ENCODE assay signal across 12 cellular contexts in genomic region chr17:81482673-81483072, GRCh38. TPM values are rescaled to one million over a fixed set of nuclear protein-coding genes. Genes with fewer than 3 reads are reported as not detected.
DNase-seq lines count a peak whose midpoint lies in the region; ATAC-seq and TF ChIP-seq lines count a peak whose summit lies in the region.
"Had no signal": no experiment of that assay in that cellular context is flagged by ENCODE, and none has a peak within 500 bp of the region (broad histone marks: within the 10 kb centered on the region; RNA-seq: fewer than 3 reads in every experiment).

No MANE protein-coding gene starts in this region.

- no peaks in the 10 kb centered on the region for H3F3A ChIP-seq in GM23338 (replicated peaks; ENCODE audit: low read depth)

- no peak overlapping the region for H2AFZ ChIP-seq in GM23338

- no peak for DNase-seq in GM23338 (ENCODE audit: low spot score)
- DNase-seq in WTC11 (ENCODE audit: low spot score), result no peak
- DNase-seq in natural killer cell treated with Interleukin-12 subunit alpha and Interleukin-12 subunit beta and Interleukin-15 and Interleukin-18, amount 100 ng/mL, for 72 hours (ENCODE audit: low spot score), result no peak
- no peak for DNase-seq in activated CD4-positive, alpha-beta memory T cell treated with anti-CD3 and anti-CD28 coated beads for 36 hours
- no peak for DNase-seq in T-helper 1 cell
- no peak for DNase-seq in activated CD4-positive, alpha-beta T cell treated with anti-CD3 and anti-CD28 coated beads for 48 hours
- DNase-seq: activated CD8-positive, alpha-beta memory T cell treated with anti-CD3 and anti-CD28 coated beads, Interleukin-2, amount 50 U/mL, for 4 hours; amniotic stem cell had no signal

- peak overlapping the region; percentile 67 for H3K4me3 ChIP-seq in BLaER1
- no peak overlapping the region for H3K4me3 ChIP-seq in GM23338

- H3K4me2 ChIP-seq in BLaER1 (peak overlapping the region; percentile 96), GM23338 (no peak overlapping the region)

- POLR2A ChIA-PET in WTC11 (lab: Charles Lee), result no interaction called here
- POLR2A ChIA-PET in activated CD4-positive, alpha-beta memory T cell treated with anti-CD3 and anti-CD28 coated beads for 36 hours (lab: Charles Lee), result no interaction called here

- H3K27ac ChIP-seq in BLaER1, result peak overlapping the region; percentile 99
- H3K27ac ChIP-seq in GM23338 (ENCODE audit: low read depth), result no peak overlapping the region

- H3K27me3 ChIP-seq in BLaER1 (no peaks in the 10 kb centered on the region), GM23338 (ENCODE audit: insufficient read depth) (peaks cover 63% of the 10 kb centered on the region)

- TF ChIP-seq CTCF in GM23338 (conservative IDR thresholded peaks at IDR 0.05; ENCODE audit: low read depth in 2 of 2) (no peak), WTC11 (IDR thresholded peaks at IDR 0.05) (no peak)

- ATAC-seq in GM23338, result no peak
- no peak for ATAC-seq in WTC11
- ATAC-seq in natural killer cell treated with Interleukin-12 subunit alpha and Interleukin-12 subunit beta and Interleukin-15 and Interleukin-18, amount 100 ng/mL, for 72 hours, result no peak
- ATAC-seq in GM21515 (IDR thresholded peaks at IDR 0.05; ENCODE audit: unreplicated experiment), result no peak

- H3K36me3 Mint-ChIP-seq in GM23338 (ENCODE audit: low read depth) (no peaks in the 10 kb centered on the region; the same call in 2 of the 3 replicates), WTC11 (no peaks in the 10 kb centered on the region)
- H3K36me3 Mint-ChIP-seq in natural killer cell treated with Interleukin-12 subunit alpha and Interleukin-12 subunit beta and Interleukin-15 and Interleukin-18, amount 100 ng/mL, for 72 hours, result no peaks in the 10 kb centered on the region
- no peaks in the 10 kb centered on the region for H3K36me3 Mint-ChIP-seq in activated CD4-positive, alpha-beta memory T cell treated with anti-CD3 and anti-CD28 coated beads for 36 hours
- H3K36me3 Mint-ChIP-seq: immature natural killer cell had no signal

- H4K20me1 ChIP-seq in BLaER1 (no peaks in the 10 kb centered on the region), GM23338 (replicated peaks; ENCODE audit: insufficient read depth) (no peaks in the 10 kb centered on the region)

- H3K4me1 ChIP-seq in BLaER1 (peaks cover 92% of the 10 kb centered on the region), GM23338 (ENCODE audit: insufficient read depth) (no peaks in the 10 kb centered on the region; the same call in 1 of the 2 replicates)

- CTCF ChIA-PET in WTC11 (lab: Charles Lee), result interaction anchor here (0.9 to 2.6 kb wide), 6 partner anchors 31 to 228 kb away, joined by 3 to 25 read pairs (median 10); no protein-coding TSS in a partner anchor
- CTCF ChIA-PET in activated CD4-positive, alpha-beta memory T cell treated with anti-CD3 and anti-CD28 coated beads for 36 hours (lab: Charles Lee), result interaction anchor here (1.5 to 3.7 kb wide), 3 partner anchors 53 to 230 kb away, joined by 4 to 58 read pairs (median 5); no protein-coding TSS in a partner anchor

- peak overlapping the region; percentile 82 for H3K9ac ChIP-seq in BLaER1

- H3K27ac Mint-ChIP-seq in GM23338, result no peak overlapping the region
- H3K27ac Mint-ChIP-seq in WTC11, result no peak overlapping the region
- H3K27ac Mint-ChIP-seq in natural killer cell treated with Interleukin-12 subunit alpha and Interleukin-12 subunit beta and Interleukin-15 and Interleukin-18, amount 100 ng/mL, for 72 hours, result no peak overlapping the region
- no peak overlapping the region for H3K27ac Mint-ChIP-seq in activated CD4-positive, alpha-beta memory T cell treated with anti-CD3 and anti-CD28 coated beads for 36 hours
- H3K27ac Mint-ChIP-seq: dendritic cell treated with granulocyte-macrophage colony-stimulating factor and Interleukin-4, amounts not matched to agents 40 ng/mL and 50 ng/mL, for 4 days had no signal

- H3K9me3 Mint-ChIP-seq in GM23338, result peaks cover 3% of the 10 kb centered on the region; the same call in 1 of the 3 replicates
- no peaks in the 10 kb centered on the region for H3K9me3 Mint-ChIP-seq in WTC11
- no peaks in the 10 kb centered on the region for H3K9me3 Mint-ChIP-seq in natural killer cell treated with Interleukin-12 subunit alpha and Interleukin-12 subunit beta and Interleukin-15 and Interleukin-18, amount 100 ng/mL, for 72 hours
- H3K9me3 Mint-ChIP-seq in activated CD4-positive, alpha-beta memory T cell treated with anti-CD3 and anti-CD28 coated beads for 36 hours, result no peaks in the 10 kb centered on the region
- H3K9me3 Mint-ChIP-seq: dendritic cell treated with granulocyte-macrophage colony-stimulating factor and Interleukin-4, amounts not matched to agents 40 ng/mL and 50 ng/mL, for 4 days; immature natural killer cell had no signal

- H3K9me2 ChIP-seq in GM23338 (ENCODE audit: insufficient read depth), result no peaks in the 10 kb centered on the region

- H3K27me3 Mint-ChIP-seq in GM23338 (ENCODE audit: insufficient read depth, low read depth, poor library complexity) (peaks cover 53% of the 10 kb centered on the region), WTC11 (ENCODE audit: low read depth) (peaks cover 72% of the 10 kb centered on the region)
- peaks cover 14 to 18% of the 10 kb centered on the region in 2 donors for H3K27me3 Mint-ChIP-seq in natural killer cell treated with Interleukin-12 subunit alpha and Interleukin-12 subunit beta and Interleukin-15 and Interleukin-18, amount 100 ng/mL, for 72 hours
- H3K27me3 Mint-ChIP-seq in activated CD4-positive, alpha-beta memory T cell treated with anti-CD3 and anti-CD28 coated beads for 36 hours, result peaks cover 31% of the 10 kb centered on the region

- H3K4me1 Mint-ChIP-seq in GM23338 (peaks cover 2% of the 10 kb centered on the region; the same call in 1 of the 3 replicates), WTC11 (peaks cover 7% of the 10 kb centered on the region; the same call in 1 of the 2 replicates)
- H3K4me1 Mint-ChIP-seq in natural killer cell treated with Interleukin-12 subunit alpha and Interleukin-12 subunit beta and Interleukin-15 and Interleukin-18, amount 100 ng/mL, for 72 hours (ENCODE audit: low read depth in 2 of 2), result peaks cover 0 to 12% of the 10 kb centered on the region in 2 donors
- peaks cover 11% of the 10 kb centered on the region for H3K4me1 Mint-ChIP-seq in activated CD4-positive, alpha-beta memory T cell treated with anti-CD3 and anti-CD28 coated beads for 36 hours (ENCODE audit: low read depth)

- intact Hi-C loops in activated CD4-positive, alpha-beta memory T cell treated with anti-CD3 and anti-CD28 coated beads for 36 hours (cut with micrococcal nuclease), result loop anchor here (5.0 kb wide), 2 partner anchors 85 to 230 kb away; partner anchors contain the start of gene BAHCC1

- no peaks in the 10 kb centered on the region for H3K9me3 ChIP-seq in BLaER1

- H3K36me3 ChIP-seq in BLaER1, result no peaks in the 10 kb centered on the region
- no peaks in the 10 kb centered on the region for H3K36me3 ChIP-seq in GM23338 (ENCODE audit: insufficient read depth)

- H3K4me3 Mint-ChIP-seq in GM23338 (peak overlapping the region; percentile 42; the same call in 1 of the 3 replicates), WTC11 (peak overlapping the region; percentile 45)
- H3K4me3 Mint-ChIP-seq in natural killer cell treated with Interleukin-12 subunit alpha and Interleukin-12 subunit beta and Interleukin-15 and Interleukin-18, amount 100 ng/mL, for 72 hours, result peak overlapping the region; percentile 44
- H3K4me3 Mint-ChIP-seq in activated CD4-positive, alpha-beta memory T cell treated with anti-CD3 and anti-CD28 coated beads for 36 hours, result no peak overlapping the region

- no peaks in the 10 kb centered on the region for H3K79me2 ChIP-seq in GM23338 (replicated peaks; ENCODE audit: insufficient read depth)

TF ChIP-seq in GM23338, 12 proteins besides CTCF, POLR2A, EP300 and RAD21 (continues in another document):
- TF ChIP-seq ETS1 (IDR thresholded peaks at IDR 0.05) (no peak), NANOG (IDR thresholded peaks at IDR 0.05; ENCODE audit: borderline replicate concordance) (no peak), POLR2AphosphoS5 (IDR thresholded peaks at IDR 0.05; ENCODE audit: low read depth) (no peak)

TF ChIP-seq in WTC11, 78 proteins besides CTCF, POLR2A, EP300 and RAD21 (continues in another document):
- no peak for TF ChIP-seq E2F1 (CRISPR knock-in tag; IDR thresholded peaks at IDR 0.05)
- no peak for TF ChIP-seq ZNF138 (CRISPR knock-in tag; conservative IDR thresholded peaks at IDR 0.05)

RNA-seq across cellular contexts. Expression of gene ACTG1, which starts 29.9 kb away (rescaled TPM):
- total RNA-seq in GM23338 (2014; rRNA removed; shearing (Covaris generic)), result 4,739 and 4,954 TPM in 2 replicates
- 1,867 and 1,896 TPM in 2 replicates for polyA plus RNA-seq in GM23338 (2016; fragmentation: Nextera tagmentation; extraction: Ambion mirVana)
- total RNA-seq in WTC11 (2021), result 3,338 to 3,455 TPM (median 3,348 TPM) in 3 replicates
- total RNA-seq in natural killer cell treated with Interleukin-12 subunit alpha and Interleukin-12 subunit beta and Interleukin-15 and Interleukin-18, amount 100 ng/mL, for 72 hours, result 1,000 to 10,000 TPM; 4,962 to 5,145 TPM
- total RNA-seq in activated CD4-positive, alpha-beta memory T cell treated with anti-CD3 and anti-CD28 coated beads for 36 hours, result 1,000 to 10,000 TPM; 3,773 to 3,928 TPM

RNA-seq across cellular contexts. Expression of gene FSCN2, which starts 45.5 kb away (rescaled TPM):
- 1.6 TPM in 1 of 2 replicates, not detected in the other for total RNA-seq in GM23338 (2014; rRNA removed; shearing (Covaris generic))
- 0.13 TPM in 1 of 2 replicates, not detected in the other for polyA plus RNA-seq in GM23338 (2016; fragmentation: Nextera tagmentation; extraction: Ambion mirVana)
- 0.31 to 0.89 TPM (median 0.46 TPM) in 3 replicates for total RNA-seq in WTC11 (2021)
- total RNA-seq in natural killer cell treated with Interleukin-12 subunit alpha and Interleukin-12 subunit beta and Interleukin-15 and Interleukin-18, amount 100 ng/mL, for 72 hours, result under 1 TPM; 0.21 to 0.64 TPM
- total RNA-seq in activated CD4-positive, alpha-beta memory T cell treated with anti-CD3 and anti-CD28 coated beads for 36 hours, result under 1 TPM; 0.33 to 0.46 TPM
